1 cellular context compared by ENCODE assay signal in the genomic region with DNA sequence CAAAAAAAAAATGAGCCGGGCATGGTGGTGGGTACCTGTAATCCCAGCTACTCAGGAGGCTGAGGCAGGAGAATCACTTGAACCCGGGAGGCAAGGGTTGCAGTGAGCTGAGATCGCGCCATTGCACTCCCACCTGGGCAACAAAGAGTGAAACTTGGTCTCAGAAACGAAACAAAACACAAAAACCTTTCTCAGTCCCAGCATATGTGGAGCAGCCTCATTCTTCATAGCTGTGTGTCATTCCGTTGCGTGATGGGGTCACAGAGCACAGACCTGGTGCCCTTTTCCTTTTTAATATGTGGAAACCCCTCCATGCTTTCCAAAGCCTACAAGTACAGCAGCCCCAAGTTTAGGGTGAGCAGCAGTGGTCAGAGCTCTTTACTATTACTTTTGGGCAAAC.
TF ChIP-seq lines count a peak whose summit lies in the region.

No MANE protein-coding gene starts in this region.

TF ChIP-seq in A549, 52 proteins besides CTCF, POLR2A, EP300 and RAD21 (continued from another document):
- TF ChIP-seq HOXA7 (CRISPR knock-in tag; IDR thresholded peaks at IDR 0.05) (no peak), NPAS2 (CRISPR knock-in tag; IDR thresholded peaks at IDR 0.05; ENCODE audit: borderline replicate concordance) (no peak), ESRRA (IDR thresholded peaks at IDR 0.05; ENCODE audit: borderline replicate concordance, low read length) (no peak), MYC (IDR thresholded peaks at IDR 0.05; ENCODE audit: borderline replicate concordance, low read length) (no peak), RARB (CRISPR knock-in tag; IDR thresholded peaks at IDR 0.05) (no peak), FOXS1 (CRISPR knock-in tag; IDR thresholded peaks at IDR 0.05) (no peak), ZNF302 (CRISPR knock-in tag; IDR thresholded peaks at IDR 0.05) (no peak), CBX8 (IDR thresholded peaks at IDR 0.05) (no peak), JUN (IDR thresholded peaks at IDR 0.05) (no peak), EHMT2 (IDR thresholded peaks at IDR 0.05; ENCODE audit: low read depth) (no peak), TFCP2L1 (CRISPR knock-in tag; IDR thresholded peaks at IDR 0.05) (no peak)
- TF ChIP-seq, protein P1, sequence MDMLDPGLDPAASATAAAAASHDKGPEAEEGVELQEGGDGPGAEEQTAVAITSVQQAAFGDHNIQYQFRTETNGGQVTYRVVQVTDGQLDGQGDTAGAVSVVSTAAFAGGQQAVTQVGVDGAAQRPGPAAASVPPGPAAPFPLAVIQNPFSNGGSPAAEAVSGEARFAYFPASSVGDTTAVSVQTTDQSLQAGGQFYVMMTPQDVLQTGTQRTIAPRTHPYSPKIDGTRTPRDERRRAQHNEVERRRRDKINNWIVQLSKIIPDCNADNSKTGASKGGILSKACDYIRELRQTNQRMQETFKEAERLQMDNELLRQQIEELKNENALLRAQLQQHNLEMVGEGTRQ (IDR thresholded peaks at IDR 0.05) = no peak
- TF ChIP-seq, protein P2, sequence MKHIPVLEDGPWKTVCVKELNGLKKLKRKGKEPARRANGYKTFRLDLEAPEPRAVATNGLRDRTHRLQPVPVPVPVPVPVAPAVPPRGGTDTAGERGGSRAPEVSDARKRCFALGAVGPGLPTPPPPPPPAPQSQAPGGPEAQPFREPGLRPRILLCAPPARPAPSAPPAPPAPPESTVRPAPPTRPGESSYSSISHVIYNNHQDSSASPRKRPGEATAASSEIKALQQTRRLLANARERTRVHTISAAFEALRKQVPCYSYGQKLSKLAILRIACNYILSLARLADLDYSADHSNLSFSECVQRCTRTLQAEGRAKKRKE (CRISPR knock-in tag; IDR thresholded peaks at IDR 0.05; ENCODE audit: low read depth) = no peak
- TF ChIP-seq, protein P3, sequence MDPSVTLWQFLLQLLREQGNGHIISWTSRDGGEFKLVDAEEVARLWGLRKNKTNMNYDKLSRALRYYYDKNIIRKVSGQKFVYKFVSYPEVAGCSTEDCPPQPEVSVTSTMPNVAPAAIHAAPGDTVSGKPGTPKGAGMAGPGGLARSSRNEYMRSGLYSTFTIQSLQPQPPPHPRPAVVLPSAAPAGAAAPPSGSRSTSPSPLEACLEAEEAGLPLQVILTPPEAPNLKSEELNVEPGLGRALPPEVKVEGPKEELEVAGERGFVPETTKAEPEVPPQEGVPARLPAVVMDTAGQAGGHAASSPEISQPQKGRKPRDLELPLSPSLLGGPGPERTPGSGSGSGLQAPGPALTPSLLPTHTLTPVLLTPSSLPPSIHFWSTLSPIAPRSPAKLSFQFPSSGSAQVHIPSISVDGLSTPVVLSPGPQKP (IDR thresholded peaks at IDR 0.05; ENCODE audit: low read depth, low read length) = no peak
